18 cellular contexts compared by ENCODE assay signal in genomic region chr10:1509003-1509402, GRCh38.
A peak's percentile ranks its signal among the peaks of the same experiment; 100 is the strongest.
DNase-seq lines count a peak whose midpoint lies in the region; ATAC-seq and TF ChIP-seq lines count a peak whose summit lies in the region.
"Had no signal": no experiment of that assay in that cellular context is flagged by ENCODE, and none has a peak within 500 bp of the region (broad histone marks: within the 10 kb centered on the region; RNA-seq: fewer than 3 reads in every experiment).

No MANE protein-coding gene starts in this region.

- H3K4me2 ChIP-seq in neural cell (ENCODE audit: low read length): no peak overlapping the region
- H3K4me2 ChIP-seq: BLaER1 treated with 17β-estradiol and CSF1 and Interleukin-3, amounts not matched to agents 10 nM and 100 nM; GM23338 had no signal

- no peaks in the 10 kb centered on the region for H3K9me2 ChIP-seq in neural cell (ENCODE audit: insufficient read depth, low read length)

- H2AFZ ChIP-seq in neural cell (ENCODE audit: low read depth, low read length): no peak overlapping the region
- H2AFZ ChIP-seq: GM23338 had no signal

- H3K27me3 ChIP-seq in neural cell (ENCODE audit: insufficient read depth, low read depth, low read length): no peaks in the 10 kb centered on the region
- H3K27me3 ChIP-seq: BLaER1 treated with 17β-estradiol and CSF1 and Interleukin-3, amounts not matched to agents 10 nM and 100 nM had no signal

- no peak for ATAC-seq in HG03378 (IDR thresholded peaks at IDR 0.05; ENCODE audit: unreplicated experiment)
- no peak for ATAC-seq in GM18498 (IDR thresholded peaks at IDR 0.05; ENCODE audit: unreplicated experiment)
- ATAC-seq: CD8-positive, alpha-beta T cell; GM23338; HCT116; HepG2 had no signal

- no peak overlapping the region for H3K4me3 ChIP-seq in neural cell (ENCODE audit: low read length)
- H3K4me3 ChIP-seq: BLaER1 treated with 17β-estradiol and CSF1 and Interleukin-3, amounts not matched to agents 10 nM and 100 nM; GM23338 had no signal

- no peak for TF ChIP-seq EP300 in neural cell (conservative IDR thresholded peaks at IDR 0.05; ENCODE audit: poor library complexity, severe bottlenecking)

- no peaks in the 10 kb centered on the region for H3K79me2 ChIP-seq in neural cell (replicated peaks; ENCODE audit: insufficient read depth, low read length)

- no peaks in the 10 kb centered on the region for H3K36me3 ChIP-seq in neural cell (ENCODE audit: insufficient read depth, low read length)
- H3K36me3 ChIP-seq: BLaER1 treated with 17β-estradiol and CSF1 and Interleukin-3, amounts not matched to agents 10 nM and 100 nM had no signal

- H3K9me3 ChIP-seq in neural cell (ENCODE audit: low read length): no peaks in the 10 kb centered on the region

- H3K27ac ChIP-seq in neural cell (ENCODE audit: low read length): no peak overlapping the region
- H3K27ac ChIP-seq: BLaER1 treated with 17β-estradiol and CSF1 and Interleukin-3, amounts not matched to agents 10 nM and 100 nM had no signal

- no peak for TF ChIP-seq CTCF in neural cell (IDR thresholded peaks at IDR 0.05; ENCODE audit: poor library complexity, severe bottlenecking)

- no peaks in the 10 kb centered on the region for H3F3A ChIP-seq in neural cell (ENCODE audit: insufficient read depth, low read length, poor library complexity, severe bottlenecking)

- no peaks in the 10 kb centered on the region for H4K20me1 ChIP-seq in neural cell (ENCODE audit: insufficient read depth)
- H4K20me1 ChIP-seq: BLaER1 treated with 17β-estradiol and CSF1 and Interleukin-3, amounts not matched to agents 10 nM and 100 nM had no signal

- TF ChIP-seq RAD21 in neural cell (conservative IDR thresholded peaks at IDR 0.05): no peak

- H3K9ac ChIP-seq in neural cell (ENCODE audit: low read length): no peak overlapping the region
- H3K9ac ChIP-seq: BLaER1 treated with 17β-estradiol and CSF1 and Interleukin-3, amounts not matched to agents 10 nM and 100 nM had no signal

- peak; percentile 26 for DNase-seq in NCI-H146 (lab: John Stamatoyannopoulos, UW)
- DNase-seq in NCI-H146 treated with DMSO at 0.1 percent for 48 hours (lab: John Stamatoyannopoulos, UW; ENCODE audit: unreplicated experiment): no peak
- DNase-seq in NCI-H748 treated with DMSO at 0.1 percent for 48 hours (lab: John Stamatoyannopoulos, UW): peak; percentile 45
- DNase-seq in NCI-H2029 treated with DMSO at 0.1 percent for 48 hours (lab: John Stamatoyannopoulos, UW): no peak
- DNase-seq in stimulated activated CD4-positive, alpha-beta T cell treated with anti-CD3 and anti-CD28 coated beads, Interleukin-12 subunit alpha, Interleukin-12 subunit beta, amount 100 ng/mL, for 4 hours: no peak
- DNase-seq: 8988T; Calu3; CD8-positive, alpha-beta T cell; DMS53; DND-41; EL had no signal

TF ChIP-seq in neural cell, 6 proteins besides CTCF, POLR2A, EP300 and RAD21:
- TF ChIP-seq EZH2 (IDR thresholded peaks at IDR 0.05; ENCODE audit: borderline replicate concordance, insufficient read depth, low read length, poor library complexity, severe bottlenecking) (no peak), TAF1 (IDR thresholded peaks at IDR 0.05; ENCODE audit: low read depth) (no peak), SMC3 (conservative IDR thresholded peaks at IDR 0.05; ENCODE audit: poor library complexity) (no peak), MXI1 (conservative IDR thresholded peaks at IDR 0.05; ENCODE audit: poor library complexity, severe bottlenecking) (no peak), POLR2AphosphoS5 (IDR thresholded peaks at IDR 0.05) (peak; percentile 53)
TF ChIP-seq in neural cell: peak in this region for 1.

Comparison
In these comparisons a context has a peak if more than half of its experiments do, and no peak if none do; other contexts are left out.
1. DNase-seq: peak in NCI-H146 (single experiment) and NCI-H748 treated with DMSO at 0.1 percent for 48 hours (single experiment); none in NCI-H146 treated with DMSO at 0.1 percent for 48 hours (single experiment), NCI-H2029 treated with DMSO at 0.1 percent for 48 hours (single experiment) and stimulated activated CD4-positive, alpha-beta T cell treated with anti-CD3 and anti-CD28 coated beads, Interleukin-12 subunit alpha, Interleukin-12 subunit beta, amount 100 ng/mL, for 4 hours (single experiment).